Comparison of ENCODE assay signal across 23 cellular contexts in genomic region chr10:24437302-24437701, GRCh38.
"Had no signal": no experiment of that assay in that cellular context is flagged by ENCODE, and none has a peak within 500 bp of the region (broad histone marks: within the 10 kb centered on the region; RNA-seq: fewer than 3 reads in every experiment).

No MANE protein-coding gene starts in this region.

- H3K4me3 ChIP-seq: body of pancreas, hepatocyte, left ventricle myocardium inferior, testis, upper lobe of left lung had no signal

- H3K9me3 ChIP-seq: body of pancreas, left ventricle myocardium inferior, neutrophil, testis, upper lobe of left lung had no signal

- DNase-seq: activated CD4-positive, alpha-beta memory T cell treated with anti-CD3 and anti-CD28 coated beads, Interleukin-2, amount 10 ng/mL, durations not matched to agents 7 days and 5 days; activated CD4-positive, alpha-beta T cell treated with anti-CD3 and anti-CD28 coated beads, Interleukin-2, amount 10 ng/mL, durations not matched to agents 24 days and 14 days; activated effector memory CD4-positive, alpha-beta T cell treated with anti-CD3 and anti-CD28 coated beads, Interleukin-2, amount 50 U/mL, for 16 hours; activated naive CD4-positive, alpha-beta T cell treated with anti-CD3 and anti-CD28 coated beads, Interleukin-2, amount 50 U/mL, for 16 hours; activated T-cell treated with anti-CD3 and anti-CD28 coated beads, Interleukin-2, amount 50 U/mL, for 72 hours; anterior cingulate cortex; foreskin melanocyte; glutamatergic neuron; immature natural killer cell; left ventricle myocardium inferior; naive thymus-derived CD8-positive, alpha-beta T cell; small intestine; stimulated activated CD4-positive, alpha-beta T cell treated with anti-CD3 and anti-CD28 coated beads, Interleukin-15, amount 100 ng/mL, for 24 hours; T-helper 17 cell; testis; upper lobe of left lung had no signal

- H3K79me2 ChIP-seq: hepatocyte had no signal

- H3K9me3 Mint-ChIP-seq: activated CD4-positive, alpha-beta memory T cell treated with anti-CD3 and anti-CD28 coated beads, Interleukin-2, amount 10 ng/mL, durations not matched to agents 7 days and 5 days; mesothelial cell of epicardium; stimulated activated memory B cell treated with anti-CD40 and anti-IgM and Interleukin-4, amounts not matched to agents 10 μg/mL and 1 μg/mL and 100 μg/mL, for 72 hours had no signal

- H3K36me3 Mint-ChIP-seq: immature natural killer cell; naive thymus-derived CD8-positive, alpha-beta T cell; stimulated activated memory B cell treated with anti-CD40 and anti-IgM and Interleukin-4, amounts not matched to agents 10 μg/mL and 1 μg/mL and 100 μg/mL, for 72 hours had no signal

- H3K27me3 Mint-ChIP-seq: stimulated activated memory B cell treated with anti-CD40 and anti-IgM and Interleukin-4, amounts not matched to agents 10 μg/mL and 1 μg/mL and 100 μg/mL, for 72 hours; T-helper 17 cell had no signal

- ATAC-seq: activated T-cell treated with anti-CD3 and anti-CD28 coated beads, Interleukin-2, amount 50 U/mL, for 72 hours; body of pancreas; naive thymus-derived CD8-positive, alpha-beta T cell; sciatic nerve; stimulated activated memory B cell treated with anti-CD40 and anti-IgM and Interleukin-4, amounts not matched to agents 10 μg/mL and 1 μg/mL and 100 μg/mL, for 72 hours; T-helper 17 cell had no signal

- H3K4me1 Mint-ChIP-seq: activated CD4-positive, alpha-beta memory T cell treated with anti-CD3 and anti-CD28 coated beads, Interleukin-2, amount 10 ng/mL, durations not matched to agents 7 days and 5 days; activated CD4-positive, alpha-beta T cell treated with anti-CD3 and anti-CD28 coated beads, Interleukin-2, amount 10 ng/mL, durations not matched to agents 24 days and 14 days; immature natural killer cell; naive thymus-derived CD8-positive, alpha-beta T cell; stimulated activated memory B cell treated with anti-CD40 and anti-IgM and Interleukin-4, amounts not matched to agents 10 μg/mL and 1 μg/mL and 100 μg/mL, for 72 hours; T-helper 17 cell had no signal

- H3K36me3 ChIP-seq: neutrophil had no signal

- H3K4me3 Mint-ChIP-seq: activated CD4-positive, alpha-beta memory T cell treated with anti-CD3 and anti-CD28 coated beads, Interleukin-2, amount 10 ng/mL, durations not matched to agents 7 days and 5 days; activated CD4-positive, alpha-beta T cell treated with anti-CD3 and anti-CD28 coated beads, Interleukin-2, amount 10 ng/mL, durations not matched to agents 24 days and 14 days; activated T-cell treated with anti-CD3 and anti-CD28 coated beads, Interleukin-2, amount 50 U/mL, for 72 hours; immature natural killer cell; mesothelial cell of epicardium; naive thymus-derived CD8-positive, alpha-beta T cell; stimulated activated memory B cell treated with anti-CD40 and anti-IgM and Interleukin-4, amounts not matched to agents 10 μg/mL and 1 μg/mL and 100 μg/mL, for 72 hours; T-helper 17 cell had no signal

- H3K9ac ChIP-seq: parathyroid adenoma had no signal

- H3K4me2 ChIP-seq: hepatocyte had no signal

- H2AFZ ChIP-seq: hepatocyte, parathyroid adenoma had no signal

- H3K27ac Mint-ChIP-seq: activated CD4-positive, alpha-beta memory T cell treated with anti-CD3 and anti-CD28 coated beads, Interleukin-2, amount 10 ng/mL, durations not matched to agents 7 days and 5 days; activated CD4-positive, alpha-beta T cell treated with anti-CD3 and anti-CD28 coated beads, Interleukin-2, amount 10 ng/mL, durations not matched to agents 24 days and 14 days; activated T-cell treated with anti-CD3 and anti-CD28 coated beads, Interleukin-2, amount 50 U/mL, for 72 hours; immature natural killer cell; mesothelial cell of epicardium; naive thymus-derived CD8-positive, alpha-beta T cell; stimulated activated memory B cell treated with anti-CD40 and anti-IgM and Interleukin-4, amounts not matched to agents 10 μg/mL and 1 μg/mL and 100 μg/mL, for 72 hours; T-helper 17 cell had no signal

- H3K27me3 ChIP-seq: body of pancreas, hepatocyte, neutrophil, testis, upper lobe of left lung had no signal

- H3K27ac ChIP-seq: body of pancreas, hepatocyte, left ventricle myocardium inferior, neutrophil, parathyroid adenoma, testis, upper lobe of left lung had no signal
